In genomic region chr9:136838314-136839228, GRCh38 we compare ENCODE assay signal across 1 cellular context.
TF ChIP-seq lines count a peak whose summit lies in the region.

No MANE protein-coding gene starts in this region.

TF ChIP-seq in HepG2, 621 proteins besides CTCF, POLR2A, EP300 and RAD21:
- TF ChIP-seq CENPX (CRISPR knock-in tag; IDR thresholded peaks at IDR 0.05), result no peak
- no peak for TF ChIP-seq ZNF251 (CRISPR knock-in tag; IDR thresholded peaks at IDR 0.05)
- TF ChIP-seq ZNF687 (CRISPR knock-in tag; IDR thresholded peaks at IDR 0.05), result 0 out of 2 replicates have a peak, but pooled peaks have one; percentile 5
- TF ChIP-seq AGO1 (IDR thresholded peaks at IDR 0.05; ENCODE audit: low read depth, low read length, poor library complexity, severe bottlenecking), result peak; percentile 93
- no peak for TF ChIP-seq FLYWCH1 (CRISPR knock-in tag; IDR thresholded peaks at IDR 0.05)
- TF ChIP-seq AGO2 (optimal IDR thresholded peaks at IDR 0.05; ENCODE audit: low read depth, low read length), result peak; percentile 89
- TF ChIP-seq STAG1 (CRISPR knock-in tag; IDR thresholded peaks at IDR 0.05), result no peak
- no peak for TF ChIP-seq ZNF775 (CRISPR knock-in tag; IDR thresholded peaks at IDR 0.05; ENCODE audit: borderline replicate concordance)
- no peak for TF ChIP-seq RORA (CRISPR knock-in tag; IDR thresholded peaks at IDR 0.05)
- no peak for TF ChIP-seq PHB2 (IDR thresholded peaks at IDR 0.05; ENCODE audit: partially characterized antibody)
- TF ChIP-seq POLR2G (IDR thresholded peaks at IDR 0.05; ENCODE audit: low read depth, low read length), result peak; percentile 17; the same call in 1 of the 2 replicates
- no peak for TF ChIP-seq CHCHD3 (CRISPR knock-in tag; IDR thresholded peaks at IDR 0.05)
- no peak for TF ChIP-seq RXRB (CRISPR knock-in tag; IDR thresholded peaks at IDR 0.05; ENCODE audit: borderline replicate concordance)
- no peak for TF ChIP-seq THAP9 (CRISPR knock-in tag; IDR thresholded peaks at IDR 0.05; ENCODE audit: borderline replicate concordance)
- TF ChIP-seq PAF1 (CRISPR knock-in tag; IDR thresholded peaks at IDR 0.05), result no peak
- 0 out of 2 replicates have a peak, but pooled peaks have one; percentile 44 for TF ChIP-seq RBFOX2 (IDR thresholded peaks at IDR 0.05; ENCODE audit: low read depth, low read length)
- no peak for TF ChIP-seq U2AF1 (optimal IDR thresholded peaks at IDR 0.05; ENCODE audit: low read depth, low read length)
- no peak for TF ChIP-seq SKI (IDR thresholded peaks at IDR 0.05; ENCODE audit: partially characterized antibody)
- TF ChIP-seq IRF9 (CRISPR knock-in tag; IDR thresholded peaks at IDR 0.05; ENCODE audit: borderline replicate concordance), result no peak
- TF ChIP-seq SYNCRIP (IDR thresholded peaks at IDR 0.05; ENCODE audit: insufficient read depth, low read depth, low read length), result no peak
- TF ChIP-seq HNRNPL (IDR thresholded peaks at IDR 0.05; ENCODE audit: low read depth, low read length), result 0 out of 2 replicates have a peak, but pooled peaks have one; percentile 43
- TF ChIP-seq ZBTB7B (CRISPR knock-in tag; IDR thresholded peaks at IDR 0.05), result no peak
- TF ChIP-seq ZC3H13 (CRISPR knock-in tag; IDR thresholded peaks at IDR 0.05), result 0 out of 2 replicates have a peak, but pooled peaks have one; percentile 58
- TF ChIP-seq ZNF431 (CRISPR knock-in tag; IDR thresholded peaks at IDR 0.05; ENCODE audit: borderline replicate concordance, low read depth), result no peak
- no peak for TF ChIP-seq SALL1 (CRISPR knock-in tag; IDR thresholded peaks at IDR 0.05)
